21 cellular contexts compared by ENCODE assay signal in genomic region chr5:134964359-134965270, GRCh38. TPM values are rescaled to one million over a fixed set of nuclear protein-coding genes. Genes with fewer than 3 reads are reported as not detected.
DNase-seq lines count a peak whose midpoint lies in the region; ATAC-seq and TF ChIP-seq lines count a peak whose summit lies in the region.
"Had no signal": no experiment of that assay in that cellular context is flagged by ENCODE, and none has a peak within 500 bp of the region (broad histone marks: within the 10 kb centered on the region; RNA-seq: fewer than 3 reads in every experiment).

No MANE protein-coding gene starts in this region.

- H2BK15ac ChIP-seq in mesenchymal stem cell (ENCODE audit: low read depth, poor library complexity, severe bottlenecking), result no peak overlapping the region

- H3K27ac ChIP-seq in DND-41 (ENCODE audit: low read length) (0 out of 2 replicates have a peak overlapping the region, but pooled peaks have one; percentile 2), mesenchymal stem cell (ENCODE audit: low read length, poor library complexity, severe bottlenecking) (no peak overlapping the region)
- H3K27ac ChIP-seq: cardiac muscle cell, suprapubic skin had no signal

- H2BK5ac ChIP-seq in mesenchymal stem cell (ENCODE audit: low read depth, low read length, poor library complexity, severe bottlenecking), result no peak overlapping the region

- peak; percentile 78 for DNase-seq in activated CD4-positive, alpha-beta T cell treated with anti-CD3 and anti-CD28 coated beads, Interleukin-2, amount 10 ng/mL, durations not matched to agents 24 days and 14 days
- no peak for DNase-seq in activated CD4-positive, alpha-beta T cell treated with anti-CD3 and anti-CD28 coated beads for 4 hours
- peak; percentile 29 for DNase-seq in DND-41
- no peak for DNase-seq in activated T-cell treated with anti-CD3 and anti-CD28 coated beads, Interleukin-2, amount 50 U/mL, for 24 hours
- no peak for DNase-seq in effector memory CD8-positive, alpha-beta T cell
- DNase-seq in cerebellar nuclear complex (lab: John Stamatoyannopoulos, UW), result no peak
- DNase-seq in HUDEP-2 (lab: John Stamatoyannopoulos, UW; ENCODE audit: unreplicated experiment in 76 of 76), result no peak
- DNase-seq in mesenchymal stem cell, result no peak
- DNase-seq: activated CD4-positive, CD25-positive, alpha-beta regulatory T cell treated with anti-CD3 and anti-CD28 coated beads, Interleukin-2, amount 50 U/mL, for 72 hours; MG63; NCI-H1417 treated with DMSO at 0.1 percent for 48 hours; NCI-H524 treated with DMSO at 0.1 percent for 48 hours; occipital lobe; retina; stimulated activated CD4-positive, alpha-beta T cell treated with anti-CD3 and anti-CD28 coated beads, Interleukin-12 subunit alpha, Interleukin-12 subunit beta, amount 100 ng/mL, for 4 hours; T-helper 9 cell had no signal

- H3K79me2 ChIP-seq in DND-41 (ENCODE audit: insufficient read depth, low read length), result no peaks in the 10 kb centered on the region

- H3K27me3 ChIP-seq in DND-41 (ENCODE audit: insufficient read depth, low read length, poor library complexity) (no peaks in the 10 kb centered on the region), mesenchymal stem cell (ENCODE audit: control insufficient read depth in 1 of 2, insufficient read depth in 1 of 2, low read length in 2 of 2) (no peaks in the 10 kb centered on the region)
- H3K27me3 ChIP-seq: cardiac muscle cell, MG63, suprapubic skin had no signal

- H3K36me3 ChIP-seq in DND-41 (ENCODE audit: insufficient read depth, low read length), result peaks cover 38% of the 10 kb centered on the region
- peaks cover 6 to 24% of the 10 kb centered on the region in 2 experiments for H3K36me3 ChIP-seq in mesenchymal stem cell (ENCODE audit: control insufficient read depth in 1 of 2, insufficient read depth in 2 of 2, low read depth in 1 of 2, low read length in 2 of 2)
- H3K36me3 ChIP-seq: cardiac muscle cell had no signal

- H2AFZ ChIP-seq in DND-41 (ENCODE audit: low read depth, low read length), result no peak overlapping the region
- H2AFZ ChIP-seq in mesenchymal stem cell (ENCODE audit: low read depth, low read length), result no peak overlapping the region

- H3K4ac ChIP-seq in mesenchymal stem cell (ENCODE audit: low read depth in 1 of 2, low read length in 2 of 2), result no peak overlapping the region

- H3K4me1 ChIP-seq in DND-41 (ENCODE audit: insufficient read depth, low read length), result peaks cover 15% of the 10 kb centered on the region
- H3K4me1 ChIP-seq in mesenchymal stem cell (ENCODE audit: control insufficient read depth, insufficient read depth, low read depth, low read length), result no peaks in the 10 kb centered on the region
- H3K4me1 ChIP-seq: suprapubic skin had no signal

- intact Hi-C loops in activated CD4-positive, alpha-beta T cell treated with anti-CD3 and anti-CD28 coated beads, Interleukin-2, amount 10 ng/mL, durations not matched to agents 24 days and 14 days (cut with micrococcal nuclease), result loop anchor here (1.0 kb wide), 1 partner anchor 44 kb away; no protein-coding TSS in a partner anchor

- 72% methylated on average over 12 of the region's 12 CpGs for WGBS in mesenchymal stem cell

- H3K9me3 ChIP-seq in DND-41 (ENCODE audit: insufficient read depth, low read length, severe bottlenecking) (no peaks in the 10 kb centered on the region), mesenchymal stem cell (ENCODE audit: control insufficient read depth, low read length) (no peaks in the 10 kb centered on the region)
- H3K9me3 ChIP-seq: MG63, suprapubic skin had no signal

- no peak overlapping the region for H4K91ac ChIP-seq in mesenchymal stem cell (ENCODE audit: low read length)

- H4K8ac ChIP-seq in mesenchymal stem cell (ENCODE audit: low read length), result no peak overlapping the region

- H3K27me3 Mint-ChIP-seq in activated CD4-positive, alpha-beta T cell treated with anti-CD3 and anti-CD28 coated beads, Interleukin-2, amount 10 ng/mL, durations not matched to agents 24 days and 14 days, result no peaks in the 10 kb centered on the region
- H3K27me3 Mint-ChIP-seq in activated T-cell treated with anti-CD3 and anti-CD28 coated beads, Interleukin-2, amount 50 U/mL, for 24 hours, result no peaks in the 10 kb centered on the region
- H3K27me3 Mint-ChIP-seq in effector memory CD8-positive, alpha-beta T cell, result no peaks in the 10 kb centered on the region
- H3K27me3 Mint-ChIP-seq: B cell had no signal

- H2BK120ac ChIP-seq in mesenchymal stem cell (ENCODE audit: low read depth, low read length), result no peak overlapping the region

- H4K20me1 ChIP-seq in DND-41 (ENCODE audit: insufficient read depth, low read length), result no peaks in the 10 kb centered on the region

- no peak overlapping the region for H3K18ac ChIP-seq in mesenchymal stem cell (ENCODE audit: low read depth in 1 of 2, low read length in 2 of 2)

- H3K4me2 ChIP-seq in DND-41 (ENCODE audit: insufficient read depth, low read length) (no peak overlapping the region), mesenchymal stem cell (ENCODE audit: low read length, poor library complexity, severe bottlenecking) (no peak overlapping the region)

- H3K4me1 Mint-ChIP-seq in activated CD4-positive, alpha-beta T cell treated with anti-CD3 and anti-CD28 coated beads, Interleukin-2, amount 10 ng/mL, durations not matched to agents 24 days and 14 days, result peaks cover 23% of the 10 kb centered on the region
- peaks cover 34% of the 10 kb centered on the region for H3K4me1 Mint-ChIP-seq in activated T-cell treated with anti-CD3 and anti-CD28 coated beads, Interleukin-2, amount 50 U/mL, for 24 hours (ENCODE audit: low read depth)
- H3K4me1 Mint-ChIP-seq in effector memory CD8-positive, alpha-beta T cell (ENCODE audit: low read depth in 2 of 2), result peaks cover 0 to 2% of the 10 kb centered on the region in 2 donors
- H3K4me1 Mint-ChIP-seq: B cell had no signal

- H3K36me3 Mint-ChIP-seq in activated CD4-positive, alpha-beta T cell treated with anti-CD3 and anti-CD28 coated beads, Interleukin-2, amount 10 ng/mL, durations not matched to agents 24 days and 14 days (ENCODE audit: low read depth), result peaks cover 22% of the 10 kb centered on the region
- peaks cover 35% of the 10 kb centered on the region for H3K36me3 Mint-ChIP-seq in activated T-cell treated with anti-CD3 and anti-CD28 coated beads, Interleukin-2, amount 50 U/mL, for 24 hours (ENCODE audit: low read depth)
- peaks cover 21% of the 10 kb centered on the region for H3K36me3 Mint-ChIP-seq in effector memory CD8-positive, alpha-beta T cell (ENCODE audit: insufficient read depth)

- H3K23ac ChIP-seq in mesenchymal stem cell (ENCODE audit: low read length in 2 of 2), result no peak overlapping the region

- H3K4me3 Mint-ChIP-seq in activated CD4-positive, alpha-beta T cell treated with anti-CD3 and anti-CD28 coated beads, Interleukin-2, amount 10 ng/mL, durations not matched to agents 24 days and 14 days, result peak overlapping the region; percentile 53
- H3K4me3 Mint-ChIP-seq in activated T-cell treated with anti-CD3 and anti-CD28 coated beads, Interleukin-2, amount 50 U/mL, for 24 hours, result peak overlapping the region; percentile 8
- H3K4me3 Mint-ChIP-seq in effector memory CD8-positive, alpha-beta T cell, result no peak overlapping the region
- H3K4me3 Mint-ChIP-seq: B cell, immature natural killer cell had no signal

- no peaks in the 10 kb centered on the region for H3K79me1 ChIP-seq in mesenchymal stem cell (replicated peaks; ENCODE audit: low read length, poor library complexity, severe bottlenecking)

- H2BK12ac ChIP-seq in mesenchymal stem cell (ENCODE audit: low read length in 2 of 2), result no peak overlapping the region

- no peak overlapping the region for H3K9ac ChIP-seq in DND-41 (ENCODE audit: low read depth, low read length)
- H3K9ac ChIP-seq in mesenchymal stem cell (ENCODE audit: low read length), result no peak overlapping the region

- ATAC-seq in DND-41 (ENCODE audit: insufficient read depth, low read depth), result peak; percentile 89
- ATAC-seq in effector memory CD8-positive, alpha-beta T cell (replicated peaks), result peak; percentile 51

- H3K27ac Mint-ChIP-seq in activated CD4-positive, alpha-beta T cell treated with anti-CD3 and anti-CD28 coated beads, Interleukin-2, amount 10 ng/mL, durations not matched to agents 24 days and 14 days, result peak overlapping the region; percentile 75
- peak overlapping the region; percentile 75 for H3K27ac Mint-ChIP-seq in activated T-cell treated with anti-CD3 and anti-CD28 coated beads, Interleukin-2, amount 50 U/mL, for 24 hours
- peak overlapping the region in 1 of 2 donors; percentile 10 for H3K27ac Mint-ChIP-seq in effector memory CD8-positive, alpha-beta T cell
- H3K27ac Mint-ChIP-seq: B cell had no signal

- no peak for TF ChIP-seq CTCF in DND-41 (IDR thresholded peaks at IDR 0.05; ENCODE audit: borderline replicate concordance, extremely low read depth, low read length, poor library complexity, severe bottlenecking)

- no peak overlapping the region for H3K4me3 ChIP-seq in DND-41 (ENCODE audit: low read depth in 1 of 2, low read length in 2 of 2)
- no peak overlapping the region for H3K4me3 ChIP-seq in mesenchymal stem cell (ENCODE audit: insufficient read depth in 1 of 2, low read depth in 1 of 2, low read length in 2 of 2)
- H3K4me3 ChIP-seq: cardiac muscle cell, MG63, suprapubic skin had no signal

- H3K14ac ChIP-seq in mesenchymal stem cell (ENCODE audit: low read length in 2 of 2), result no peak overlapping the region

- no peak overlapping the region for H2AK5ac ChIP-seq in mesenchymal stem cell (ENCODE audit: low read length, severe bottlenecking)

- H3K9me3 Mint-ChIP-seq in activated CD4-positive, alpha-beta T cell treated with anti-CD3 and anti-CD28 coated beads, Interleukin-2, amount 10 ng/mL, durations not matched to agents 24 days and 14 days, result no peaks in the 10 kb centered on the region
- H3K9me3 Mint-ChIP-seq in activated T-cell treated with anti-CD3 and anti-CD28 coated beads, Interleukin-2, amount 50 U/mL, for 24 hours, result no peaks in the 10 kb centered on the region
- H3K9me3 Mint-ChIP-seq in effector memory CD8-positive, alpha-beta T cell, result no peaks in the 10 kb centered on the region
- H3K9me3 Mint-ChIP-seq: immature natural killer cell had no signal

RNA-seq across cellular contexts. Expression of gene CATSPER3, which starts 3.1 kb away (rescaled TPM):
- total RNA-seq in activated CD4-positive, alpha-beta T cell treated with anti-CD3 and anti-CD28 coated beads, Interleukin-2, amount 10 ng/mL, durations not matched to agents 24 days and 14 days, result 0.54 and 0.64 TPM in 2 replicates
- polyA plus RNA-seq in mesenchymal stem cell (2013, experiment 1 of 2), result 0.10 TPM
- 0.12 TPM for polyA plus RNA-seq in mesenchymal stem cell (2013, experiment 2 of 2)
- total RNA-seq: cardiac muscle cell, RPMI7951 had no signal

RNA-seq across cellular contexts. Expression of gene PCBD2, which starts 59.7 kb away (rescaled TPM):
- total RNA-seq in activated CD4-positive, alpha-beta T cell treated with anti-CD3 and anti-CD28 coated beads, Interleukin-2, amount 10 ng/mL, durations not matched to agents 24 days and 14 days, result 11.0 and 14.1 TPM in 2 replicates
- polyA plus RNA-seq in mesenchymal stem cell (2013, experiment 1 of 2), result 4.8 TPM
- 4.6 TPM for polyA plus RNA-seq in mesenchymal stem cell (2013, experiment 2 of 2)

Comparison
In these comparisons a context has a peak if more than half of its experiments do, and no peak if none do; other contexts are left out.
1. DNase-seq: peak in activated CD4-positive, alpha-beta T cell treated with anti-CD3 and anti-CD28 coated beads, Interleukin-2, amount 10 ng/mL, durations not matched to agents 24 days and 14 days (single experiment) and DND-41 (single experiment); none in activated CD4-positive, alpha-beta T cell treated with anti-CD3 and anti-CD28 coated beads for 4 hours (0 of 2), activated T-cell treated with anti-CD3 and anti-CD28 coated beads, Interleukin-2, amount 50 U/mL, for 24 hours (single experiment), effector memory CD8-positive, alpha-beta T cell (0 of 3), cerebellar nuclear complex (0 of 2), HUDEP-2 (0 of 76) and mesenchymal stem cell (single experiment).
2. H3K4me3 Mint-ChIP-seq: peak in activated CD4-positive, alpha-beta T cell treated with anti-CD3 and anti-CD28 coated beads, Interleukin-2, amount 10 ng/mL, durations not matched to agents 24 days and 14 days (single experiment) and activated T-cell treated with anti-CD3 and anti-CD28 coated beads, Interleukin-2, amount 50 U/mL, for 24 hours (single experiment); none in effector memory CD8-positive, alpha-beta T cell (0 of 2).